ENCODE assay signal across 9 cellular contexts in the genomic region with DNA sequence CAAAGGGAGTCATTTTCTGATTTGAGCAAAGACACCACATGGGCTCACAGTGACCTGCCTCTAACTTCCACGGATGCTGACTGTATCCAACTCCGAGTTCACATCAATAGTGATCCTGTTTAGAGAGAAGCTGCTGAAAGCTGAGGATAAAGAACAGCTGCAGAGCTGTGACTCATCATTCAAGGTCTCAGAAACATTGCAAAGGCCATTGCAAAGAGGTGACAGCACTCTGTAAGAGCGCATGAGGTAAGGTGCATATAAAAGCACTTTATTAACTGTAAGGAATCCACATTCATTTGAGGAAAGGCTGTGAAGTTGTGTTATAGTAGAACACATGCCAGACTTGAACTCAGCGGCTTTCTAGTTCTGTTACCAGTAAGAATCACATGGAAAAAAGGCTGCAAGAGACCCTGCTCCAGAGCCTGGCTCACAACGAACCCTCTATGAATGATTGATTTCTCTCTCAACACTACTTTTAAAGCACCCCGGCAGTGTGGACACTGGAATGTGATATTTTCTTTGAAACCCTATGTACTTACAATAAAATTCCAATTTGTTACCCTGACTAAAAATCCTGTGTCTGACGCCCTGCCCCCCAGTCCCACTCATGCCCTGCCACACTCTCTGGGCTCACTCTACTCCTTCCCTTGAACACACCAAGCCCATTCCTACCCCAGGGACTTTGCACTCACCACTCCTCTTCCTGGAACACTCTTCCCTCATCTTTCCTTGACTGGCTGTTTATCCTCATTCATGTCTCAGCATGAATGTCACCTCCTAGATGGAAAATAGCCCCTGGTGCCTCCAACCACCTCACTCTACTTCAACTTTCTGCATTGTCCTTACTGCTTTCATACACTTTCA.
DNase-seq lines count a peak whose midpoint lies in the region; ATAC-seq, FAIRE-seq and TF ChIP-seq lines count a peak whose summit lies in the region.
"Had no signal": no experiment of that assay in that cellular context is flagged by ENCODE, and none has a peak within 500 bp of the region (broad histone marks: within the 10 kb centered on the region; RNA-seq: fewer than 3 reads in every experiment).

No MANE protein-coding gene starts in this region.

- no peak for TF ChIP-seq POLR2A in transverse colon (IDR thresholded peaks at IDR 0.05)

- no peaks in the 10 kb centered on the region for H3K27me3 ChIP-seq in WERI-Rb-1 (ENCODE audit: insufficient read depth, low read depth, severe bottlenecking)
- H3K27me3 ChIP-seq in heart right ventricle, result peaks cover 0 to 16% (median 0%) of the 10 kb centered on the region in 7 donors
- H3K27me3 ChIP-seq in transverse colon, result no peaks in the 10 kb centered on the region

- H3K36me3 Mint-ChIP-seq in WTC11, result peaks cover 6% of the 10 kb centered on the region; the same call in 1 of the 2 replicates

- H3K27me3 Mint-ChIP-seq in WTC11 (ENCODE audit: low read depth), result peaks cover 4% of the 10 kb centered on the region; the same call in 1 of the 2 replicates

- H3K36me3 ChIP-seq in WERI-Rb-1 (no peaks in the 10 kb centered on the region), heart right ventricle (no peaks in the 10 kb centered on the region), transverse colon (no peaks in the 10 kb centered on the region), kidney (ENCODE audit: control insufficient read depth in 1 of 2, insufficient read depth in 2 of 2, low read length in 2 of 2) (no peaks in the 10 kb centered on the region)

- peaks cover 7% of the 10 kb centered on the region for H3K9me3 Mint-ChIP-seq in WTC11

- TF ChIP-seq EP300 in transverse colon (IDR thresholded peaks at IDR 0.05; ENCODE audit: low read depth), result no peak

- H3K9me3 ChIP-seq in WERI-Rb-1 (ENCODE audit: severe bottlenecking) (no peaks in the 10 kb centered on the region), heart right ventricle (no peaks in the 10 kb centered on the region), transverse colon (no peaks in the 10 kb centered on the region), kidney (ENCODE audit: control insufficient read depth in 1 of 2, low read length in 2 of 2) (no peaks in the 10 kb centered on the region)

- peak overlapping the region; percentile 36; the same call in 1 of the 2 replicates for H3K27ac ChIP-seq in WERI-Rb-1
- H3K27ac ChIP-seq in heart right ventricle, result peak overlapping the region in 4 of 10 donors; percentile 23 to 76 (median 62)
- H3K27ac ChIP-seq in transverse colon, result peak overlapping the region in 1 of 4 donors; percentile 36
- H3K27ac ChIP-seq in kidney (ENCODE audit: low read depth in 2 of 2, low read length in 2 of 2), result no peak overlapping the region

- DNase-seq in NCI-H510A treated with DMSO at 0.1 percent for 48 hours (lab: John Stamatoyannopoulos, UW) (peak; percentile 40), NCI-H510A (lab: John Stamatoyannopoulos, UW) (no peak), WERI-Rb-1 (no peak), heart right ventricle (peak in 1 of 2 donors; percentile 56), transverse colon (peak; percentile 52), WTC11 (ENCODE audit: low spot score) (no peak), kidney (no peak)
- DNase-seq: stimulated activated CD4-positive, alpha-beta T cell treated with anti-CD3 and anti-CD28 coated beads, Interleukin-4, amount 100 ng/mL, for 24 hours had no signal

- peaks cover 57% of the 10 kb centered on the region for H3K4me1 Mint-ChIP-seq in WTC11

- H3K27ac Mint-ChIP-seq in WTC11, result no peak overlapping the region

- intact Hi-C loops in heart right ventricle (cut with DNase I), result no loop called here
- intact Hi-C loops in transverse colon (cut with DNase I; ENCODE audit: low total_unique reads), result no loop called here
- intact Hi-C loops in kidney (cut with DNase I), result no loop called here

- POLR2A ChIA-PET in WTC11 (lab: Charles Lee), result interaction anchor here (0.8 kb wide), 1 partner anchor 77 kb away, joined by 4 read pairs; no protein-coding TSS in a partner anchor

- no peak overlapping the region for H3K4me3 Mint-ChIP-seq in WTC11

- CTCF ChIA-PET in WTC11 (lab: Charles Lee), result interaction anchor here (1.4 to 1.6 kb wide), 2 partner anchors 11 kb away, joined by 3 to 6 read pairs; no protein-coding TSS in a partner anchor

- H3K4me3 ChIP-seq in WERI-Rb-1 (ENCODE audit: low read depth, low read length) (no peak overlapping the region), heart right ventricle (no peak overlapping the region), transverse colon (no peak overlapping the region), kidney (ENCODE audit: low read length in 2 of 2) (no peak overlapping the region)

- TF ChIP-seq CTCF in WERI-Rb-1 (IDR thresholded peaks at IDR 0.05; ENCODE audit: low read depth, low read length), result no peak
- TF ChIP-seq CTCF in heart right ventricle (IDR thresholded peaks at IDR 0.05), result no peak
- TF ChIP-seq CTCF in transverse colon (IDR thresholded peaks at IDR 0.05), result no peak
- TF ChIP-seq CTCF in WTC11 (IDR thresholded peaks at IDR 0.05), result no peak
- no peak for TF ChIP-seq CTCF in kidney (IDR thresholded peaks at IDR 0.05; ENCODE audit: borderline replicate concordance, extremely low read depth, insufficient read depth)

- peaks cover 0 to 28% (median 11%) of the 10 kb centered on the region in 9 donors for H3K4me1 ChIP-seq in heart right ventricle
- peaks cover 7 to 28% (median 20%) of the 10 kb centered on the region in 4 donors for H3K4me1 ChIP-seq in transverse colon
- H3K4me1 ChIP-seq in kidney (ENCODE audit: control insufficient read depth in 1 of 2, insufficient read depth in 1 of 2, low read depth in 1 of 2, low read length in 2 of 2), result peaks cover 7 to 11% of the 10 kb centered on the region in 2 donors

- FAIRE-seq in kidney (lab: Jason Lieb, UNC), result no peak

- ATAC-seq in heart right ventricle (peak; percentile 87 to 97 (median 91)), WTC11 (no peak), GM19324 (IDR thresholded peaks at IDR 0.05; ENCODE audit: low FRiP score, unreplicated experiment) (no peak)

- H3K9ac ChIP-seq in kidney (ENCODE audit: low read length in 2 of 2), result no peak overlapping the region

- in situ Hi-C loops in transverse colon (cut with MboI; ENCODE audit: low pct_ligation_motif_present in 1 of 4, low pct_unique_long_range_greater_than_20kb in 1 of 4, low sequenced_read_pairs in 3 of 4), result no loop called here

- 31 to 39% methylated on average over 7 of the region's 7 CpGs for WGBS in heart right ventricle, 2 donors
- WGBS in transverse colon (ENCODE audit: low coverage in 1 of 2), 2 donors, result 55 to 63% methylated on average over 2 to 7 of the region's 7 CpGs

TF ChIP-seq in WTC11, 78 proteins besides CTCF, POLR2A, EP300 and RAD21 (continues in another document):
- TF ChIP-seq NFE2L1 (CRISPR knock-in tag; IDR thresholded peaks at IDR 0.05) (no peak), ZNF281 (CRISPR knock-in tag; IDR thresholded peaks at IDR 0.05) (no peak), ATF6 (CRISPR knock-in tag; IDR thresholded peaks at IDR 0.05) (no peak), KAT7 (CRISPR knock-in tag; IDR thresholded peaks at IDR 0.05; ENCODE audit: borderline replicate concordance) (no peak), CREB1 (CRISPR knock-in tag; IDR thresholded peaks at IDR 0.05) (no peak), NFYB (CRISPR knock-in tag; conservative IDR thresholded peaks at IDR 0.05; ENCODE audit: low read depth) (no peak), ETV6 (CRISPR knock-in tag; IDR thresholded peaks at IDR 0.05) (no peak)
- TF ChIP-seq, protein P1, sequence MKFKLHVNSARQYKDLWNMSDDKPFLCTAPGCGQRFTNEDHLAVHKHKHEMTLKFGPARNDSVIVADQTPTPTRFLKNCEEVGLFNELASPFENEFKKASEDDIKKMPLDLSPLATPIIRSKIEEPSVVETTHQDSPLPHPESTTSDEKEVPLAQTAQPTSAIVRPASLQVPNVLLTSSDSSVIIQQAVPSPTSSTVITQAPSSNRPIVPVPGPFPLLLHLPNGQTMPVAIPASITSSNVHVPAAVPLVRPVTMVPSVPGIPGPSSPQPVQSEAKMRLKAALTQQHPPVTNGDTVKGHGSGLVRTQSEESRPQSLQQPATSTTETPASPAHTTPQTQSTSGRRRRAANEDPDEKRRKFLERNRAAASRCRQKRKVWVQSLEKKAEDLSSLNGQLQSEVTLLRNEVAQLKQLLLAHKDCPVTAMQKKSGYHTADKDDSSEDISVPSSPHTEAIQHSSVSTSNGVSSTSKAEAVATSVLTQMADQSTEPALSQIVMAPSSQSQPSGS (CRISPR knock-in tag; IDR thresholded peaks at IDR 0.05; ENCODE audit: borderline replicate concordance, low read depth), result no peak

Comparison
In these comparisons a context has a peak if more than half of its experiments do, and no peak if none do; other contexts are left out.
1. DNase-seq: peak in NCI-H510A treated with DMSO at 0.1 percent for 48 hours (single experiment) and transverse colon (single experiment); none in NCI-H510A (single experiment), WERI-Rb-1 (single experiment), WTC11 (single experiment) and kidney (single experiment).
2. ATAC-seq: peak in heart right ventricle (8 of 8); none in WTC11 (single experiment) and GM19324 (single experiment).